Comparison of ENCODE assay signal across 8 cellular contexts in genomic region chr15:72319985-72320671, GRCh38. TPM values are rescaled to one million over a fixed set of nuclear protein-coding genes. Genes with fewer than 3 reads are reported as not detected.
DNase-seq lines count a peak whose midpoint lies in the region; ATAC-seq and TF ChIP-seq lines count a peak whose summit lies in the region.

CELF6 (minus strand) TSS chr15:72320157; CDS start chr15:72319874, 283 bp downstream.

- peaks cover 3% of the 10 kb centered on the region; the same call in 2 of the 3 replicates for H3K9me3 Mint-ChIP-seq in GM23338

- peak within 1 kb of the TSS; percentile 78 for H3K4me2 ChIP-seq in GM23338

- H3K4me1 ChIP-seq in GM23338 (ENCODE audit: insufficient read depth) (peaks cover 7% of the 10 kb centered on the region; the same call in 1 of the 2 replicates), left ventricle myocardium inferior (peaks cover 15% of the 10 kb centered on the region), prostate gland (replicated peaks) (no peaks in the 10 kb centered on the region), upper lobe of left lung (peaks cover 7 to 17% (median 12%) of the 10 kb centered on the region in 4 donors)

- no peaks in the 10 kb centered on the region for H4K20me1 ChIP-seq in GM23338 (replicated peaks; ENCODE audit: insufficient read depth)

- intact Hi-C loops in left ventricle myocardium inferior (cut with micrococcal nuclease): no loop called here
- intact Hi-C loops in prostate gland (cut with DNase I): loop anchor here (10.0 kb wide), 1 partner anchor 55 kb away; the partner anchor contains the start of gene HEXA

- peaks cover 12% of the 10 kb centered on the region; the same call in 2 of the 3 replicates for H3K4me1 Mint-ChIP-seq in GM23338

- ATAC-seq in GM23338 (peak; percentile 93), upper lobe of left lung (ENCODE audit: low FRiP score in 2 of 2) (peak; percentile 82 to 89)

- peak within 1 kb of the TSS; percentile 61 for H3K4me3 ChIP-seq in GM23338
- H3K4me3 ChIP-seq in left ventricle myocardium inferior: peak within 1 kb of the TSS; percentile 70
- peak within 1 kb of the TSS; percentile 37 to 55 for H3K4me3 ChIP-seq in prostate gland
- H3K4me3 ChIP-seq in upper lobe of left lung: peak within 1 kb of the TSS; percentile 36 to 63 (median 54)

- H3K36me3 ChIP-seq in GM23338 (ENCODE audit: insufficient read depth) (no peaks in the 10 kb centered on the region), left ventricle myocardium inferior (no peaks in the 10 kb centered on the region), prostate gland (no peaks in the 10 kb centered on the region), upper lobe of left lung (no peaks in the 10 kb centered on the region)

- H3F3A ChIP-seq in GM23338 (replicated peaks; ENCODE audit: low read depth): no peaks in the 10 kb centered on the region; the same call in 1 of the 2 replicates

- H3K9me3 ChIP-seq in left ventricle myocardium inferior (replicated peaks) (peaks cover 13% of the 10 kb centered on the region), prostate gland (no peaks in the 10 kb centered on the region), upper lobe of left lung (no peaks in the 10 kb centered on the region)

- peak within 1 kb of the TSS; percentile 83 for H3K4me3 Mint-ChIP-seq in GM23338

- peak within 1 kb of the TSS; percentile 82 for H3K27ac Mint-ChIP-seq in GM23338

- H3K9me2 ChIP-seq in GM23338 (ENCODE audit: insufficient read depth): no peaks in the 10 kb centered on the region

- DNase-seq in COLO668 (lab: John Stamatoyannopoulos, UW; ENCODE audit: unreplicated experiment) (peak; percentile 88), GM23338 (ENCODE audit: low spot score) (peak; percentile 97), NCI-H1105 treated with DMSO at 0.1 percent for 48 hours (lab: John Stamatoyannopoulos, UW) (peak; percentile 95), T-helper 2 cell (peak; percentile 44 to 80 (median 78)), amygdala (lab: John Stamatoyannopoulos, UW) (peak in 52 of 56 donors; percentile 24 to 93 (median 74)), left ventricle myocardium inferior (peak; percentile 69), prostate gland (ENCODE audit: low spot score) (peak; percentile 73), upper lobe of left lung (peak; percentile 92 to 95)

- WGBS in prostate gland: under 1% methylated on average over 48 of the region's 58 CpGs
- WGBS in upper lobe of left lung, 2 donors: 0 to 1% methylated on average over 7 to 33 of the region's 58 CpGs

- no peak for TF ChIP-seq EP300 in upper lobe of left lung (IDR thresholded peaks at IDR 0.05)

- H3K79me2 ChIP-seq in GM23338 (replicated peaks; ENCODE audit: insufficient read depth): no peaks in the 10 kb centered on the region

- no peaks in the 10 kb centered on the region; the same call in 2 of the 3 replicates for H3K36me3 Mint-ChIP-seq in GM23338 (ENCODE audit: low read depth)

- peaks cover 34% of the 10 kb centered on the region for H3K27me3 Mint-ChIP-seq in GM23338 (ENCODE audit: insufficient read depth, low read depth, poor library complexity)

- H3K27ac ChIP-seq in GM23338 (ENCODE audit: low read depth): no peak within 1 kb of the TSS
- H3K27ac ChIP-seq in left ventricle myocardium inferior (replicated peaks): no peak within 1 kb of the TSS
- peak within 1 kb of the TSS in 1 of 2 donors; percentile 37 for H3K27ac ChIP-seq in prostate gland
- peak within 1 kb of the TSS in 1 of 4 donors; percentile 16 for H3K27ac ChIP-seq in upper lobe of left lung

- H3K27me3 ChIP-seq in GM23338 (ENCODE audit: insufficient read depth) (peaks cover 44% of the 10 kb centered on the region), left ventricle myocardium inferior (ENCODE audit: low read depth) (no peaks in the 10 kb centered on the region), prostate gland (replicated peaks; ENCODE audit: insufficient read depth) (no peaks in the 10 kb centered on the region), upper lobe of left lung (no peaks in the 10 kb centered on the region)

- H2AFZ ChIP-seq in GM23338: peak within 1 kb of the TSS; percentile 94

- TF ChIP-seq POLR2A in prostate gland (IDR thresholded peaks at IDR 0.05): no peak
- TF ChIP-seq POLR2A in upper lobe of left lung (IDR thresholded peaks at IDR 0.05): peak in 1 of 4 donors; percentile 38

- TF ChIP-seq CTCF in GM23338 (conservative IDR thresholded peaks at IDR 0.05; ENCODE audit: low read depth in 2 of 2) (no peak), left ventricle myocardium inferior (IDR thresholded peaks at IDR 0.05; ENCODE audit: borderline replicate concordance) (no peak), prostate gland (IDR thresholded peaks at IDR 0.05) (no peak), upper lobe of left lung (IDR thresholded peaks at IDR 0.05) (no peak)

TF ChIP-seq in GM23338, 12 proteins besides CTCF, POLR2A, EP300 and RAD21:
- TF ChIP-seq EZH2phosphoT487 (IDR thresholded peaks at IDR 0.05; ENCODE audit: unreplicated experiment): no peak
- TF ChIP-seq ZNF462 (CRISPR knock-in tag; IDR thresholded peaks at IDR 0.05): no peak
- peak; percentile 90 for TF ChIP-seq CREB1 (CRISPR knock-in tag; IDR thresholded peaks at IDR 0.05; ENCODE audit: low read depth)
TF ChIP-seq in GM23338: peak in this region for 1.

RNA-seq across cellular contexts. Expression of gene CELF6, which starts in this region (rescaled TPM):
- total RNA-seq in GM23338 (2014; rRNA removed; shearing (Covaris generic)): 0.14 TPM in 1 of 2 replicates, not detected in the other
- polyA plus RNA-seq in GM23338 (2016; fragmentation: Nextera tagmentation; extraction: Ambion mirVana): not detected in 2 replicates
- total RNA-seq in left ventricle myocardium inferior: 1.5 TPM
- total RNA-seq in prostate gland: 1 to 10 TPM; 3.7 to 7.3 TPM
- total RNA-seq in upper lobe of left lung: 10 to 100 TPM in 2 of 6 donors, 1 to 10 TPM in 2, under 1 TPM in 2; 0.61 to 29.3 (median 3.4) TPM

Comparison
In these comparisons a context has a peak if more than half of its experiments do, and no peak if none do; other contexts are left out.
1. Peak in DNase-seq, ATAC-seq, H3K4me3 ChIP-seq and H3K4me2 ChIP-seq in GM23338; RNA of the gene not detected or under 1 TPM.